In genomic region chr10:97687785-97688781, GRCh38 we compare ENCODE assay signal across 6 cellular contexts. TPM values are rescaled to one million over a fixed set of nuclear protein-coding genes. Genes with fewer than 3 reads are reported as not detected.
DNase-seq lines count a peak whose midpoint lies in the region; ATAC-seq lines count a peak whose summit lies in the region.

No MANE protein-coding gene starts in this region.

- peak; percentile 78 for DNase-seq in H4 (ENCODE audit: low spot score)
- peak; percentile 95 for DNase-seq in amniotic epithelial cell (ENCODE audit: low read depth)
- peak; percentile 38 for DNase-seq in myocyte (ENCODE audit: low read depth)
- DNase-seq in NCI-H187 (lab: John Stamatoyannopoulos, UW), result no peak

- ATAC-seq in GM18873 (IDR thresholded peaks at IDR 0.05; ENCODE audit: low FRiP score, unreplicated experiment) (no peak), HG03469 (IDR thresholded peaks at IDR 0.05; ENCODE audit: unreplicated experiment) (no peak)

RNA-seq across cellular contexts. Expression of gene AVPI1, which starts 1.0 kb away (rescaled TPM):
- 26.8 and 32.1 TPM in 2 replicates for total RNA-seq in H4 (2014; rRNA removed; shearing (Covaris generic))
- 30.9 and 56.8 TPM in 2 replicates for total RNA-seq in myocyte
- 21.5 TPM for polyA plus RNA-seq in myocyte (2012)

RNA-seq across cellular contexts. Expression of gene MARVELD1, which starts 25.4 kb away (rescaled TPM):
- total RNA-seq in H4 (2014; rRNA removed; shearing (Covaris generic)), result 33.4 and 46.1 TPM in 2 replicates
- 31.3 and 37.2 TPM in 2 replicates for total RNA-seq in myocyte
- 88.9 TPM for polyA plus RNA-seq in myocyte (2012)

RNA-seq across cellular contexts. Expression of gene PI4K2A, which starts 47.6 kb away (rescaled TPM):
- 10.8 and 10.9 TPM in 2 replicates for total RNA-seq in H4 (2014; rRNA removed; shearing (Covaris generic))
- total RNA-seq in myocyte, result 32.2 and 33.7 TPM in 2 replicates
- 38.8 TPM for polyA plus RNA-seq in myocyte (2012)

RNA-seq across cellular contexts. Expression of gene ZFYVE27, which starts 48.8 kb away (rescaled TPM):
- total RNA-seq in H4 (2014; rRNA removed; shearing (Covaris generic)), result 10.2 and 13.1 TPM in 2 replicates
- 25.5 and 30.5 TPM in 2 replicates for total RNA-seq in myocyte
- 33.5 TPM for polyA plus RNA-seq in myocyte (2012)

RNA-seq across cellular contexts. Expression of gene MORN4, which starts 54.8 kb away (rescaled TPM):
- total RNA-seq in H4 (2014; rRNA removed; shearing (Covaris generic)), result 4.2 and 5.6 TPM in 2 replicates
- 4.9 and 5.9 TPM in 2 replicates for total RNA-seq in myocyte
- polyA plus RNA-seq in myocyte (2012), result 25.2 TPM

Comparison
In these comparisons a context has a peak if more than half of its experiments do, and no peak if none do; other contexts are left out.
1. DNase-seq: peak in H4 (single experiment), amniotic epithelial cell (single experiment) and myocyte (single experiment); none in NCI-H187 (0 of 2).